ENCODE assay signal across 2 cellular contexts in the genomic region with DNA sequence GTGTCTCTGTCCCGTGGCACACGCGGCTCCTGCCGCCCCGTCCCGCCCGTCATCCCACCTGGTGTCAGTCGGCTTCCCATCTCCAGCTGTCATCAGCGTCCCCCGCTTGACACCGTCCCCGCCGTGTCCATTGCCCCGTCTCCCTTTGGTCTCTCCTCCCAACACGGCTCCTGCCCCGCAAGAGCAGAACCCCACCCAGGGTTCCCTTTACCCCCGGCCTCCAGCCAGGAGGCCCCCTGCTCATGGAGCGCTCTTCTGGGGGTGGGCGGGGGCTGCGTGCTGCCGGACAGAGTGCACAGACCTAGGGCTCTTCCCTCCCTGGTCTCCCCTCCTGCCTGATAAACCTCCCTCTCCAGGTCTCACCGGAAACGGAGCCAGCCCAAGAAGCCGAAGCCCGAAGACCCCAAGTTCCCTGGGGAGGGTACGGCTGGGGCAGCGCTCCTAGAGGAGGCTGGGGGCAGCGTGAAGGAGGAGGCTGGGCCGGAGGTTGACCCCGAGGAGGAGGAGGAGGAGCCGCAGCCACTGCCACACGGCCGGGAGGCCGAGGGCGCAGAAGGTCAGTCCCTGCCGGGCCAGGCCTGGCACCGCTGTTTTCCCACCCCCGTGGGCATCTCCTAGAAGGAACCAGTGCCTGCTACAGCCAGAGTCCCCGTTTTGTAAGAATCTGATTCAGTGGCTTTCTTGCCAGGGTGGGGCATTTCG.
TF ChIP-seq lines count a peak whose summit lies in the region.

No MANE protein-coding gene starts in this region.

TF ChIP-seq in HepG2, 621 proteins besides CTCF, POLR2A, EP300 and RAD21:
- TF ChIP-seq POLR2G (IDR thresholded peaks at IDR 0.05; ENCODE audit: low read depth, low read length) (no peak), AGO2 (optimal IDR thresholded peaks at IDR 0.05; ENCODE audit: low read depth, low read length) (peak; percentile 56), PAF1 (CRISPR knock-in tag; IDR thresholded peaks at IDR 0.05) (no peak)

TF ChIP-seq in WTC11, 78 proteins besides CTCF, POLR2A, EP300 and RAD21:
- TF ChIP-seq, protein P1, sequence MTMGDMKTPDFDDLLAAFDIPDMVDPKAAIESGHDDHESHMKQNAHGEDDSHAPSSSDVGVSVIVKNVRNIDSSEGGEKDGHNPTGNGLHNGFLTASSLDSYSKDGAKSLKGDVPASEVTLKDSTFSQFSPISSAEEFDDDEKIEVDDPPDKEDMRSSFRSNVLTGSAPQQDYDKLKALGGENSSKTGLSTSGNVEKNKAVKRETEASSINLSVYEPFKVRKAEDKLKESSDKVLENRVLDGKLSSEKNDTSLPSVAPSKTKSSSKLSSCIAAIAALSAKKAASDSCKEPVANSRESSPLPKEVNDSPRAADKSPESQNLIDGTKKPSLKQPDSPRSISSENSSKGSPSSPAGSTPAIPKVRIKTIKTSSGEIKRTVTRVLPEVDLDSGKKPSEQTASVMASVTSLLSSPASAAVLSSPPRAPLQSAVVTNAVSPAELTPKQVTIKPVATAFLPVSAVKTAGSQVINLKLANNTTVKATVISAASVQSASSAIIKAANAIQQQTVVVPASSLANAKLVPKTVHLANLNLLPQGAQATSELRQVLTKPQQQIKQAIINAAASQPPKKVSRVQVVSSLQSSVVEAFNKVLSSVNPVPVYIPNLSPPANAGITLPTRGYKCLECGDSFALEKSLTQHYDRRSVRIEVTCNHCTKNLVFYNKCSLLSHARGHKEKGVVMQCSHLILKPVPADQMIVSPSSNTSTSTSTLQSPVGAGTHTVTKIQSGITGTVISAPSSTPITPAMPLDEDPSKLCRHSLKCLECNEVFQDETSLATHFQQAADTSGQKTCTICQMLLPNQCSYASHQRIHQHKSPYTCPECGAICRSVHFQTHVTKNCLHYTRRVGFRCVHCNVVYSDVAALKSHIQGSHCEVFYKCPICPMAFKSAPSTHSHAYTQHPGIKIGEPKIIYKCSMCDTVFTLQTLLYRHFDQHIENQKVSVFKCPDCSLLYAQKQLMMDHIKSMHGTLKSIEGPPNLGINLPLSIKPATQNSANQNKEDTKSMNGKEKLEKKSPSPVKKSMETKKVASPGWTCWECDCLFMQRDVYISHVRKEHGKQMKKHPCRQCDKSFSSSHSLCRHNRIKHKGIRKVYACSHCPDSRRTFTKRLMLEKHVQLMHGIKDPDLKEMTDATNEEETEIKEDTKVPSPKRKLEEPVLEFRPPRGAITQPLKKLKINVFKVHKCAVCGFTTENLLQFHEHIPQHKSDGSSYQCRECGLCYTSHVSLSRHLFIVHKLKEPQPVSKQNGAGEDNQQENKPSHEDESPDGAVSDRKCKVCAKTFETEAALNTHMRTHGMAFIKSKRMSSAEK (CRISPR knock-in tag; IDR thresholded peaks at IDR 0.05; ENCODE audit: borderline replicate concordance): no peak
- TF ChIP-seq, protein P2, sequence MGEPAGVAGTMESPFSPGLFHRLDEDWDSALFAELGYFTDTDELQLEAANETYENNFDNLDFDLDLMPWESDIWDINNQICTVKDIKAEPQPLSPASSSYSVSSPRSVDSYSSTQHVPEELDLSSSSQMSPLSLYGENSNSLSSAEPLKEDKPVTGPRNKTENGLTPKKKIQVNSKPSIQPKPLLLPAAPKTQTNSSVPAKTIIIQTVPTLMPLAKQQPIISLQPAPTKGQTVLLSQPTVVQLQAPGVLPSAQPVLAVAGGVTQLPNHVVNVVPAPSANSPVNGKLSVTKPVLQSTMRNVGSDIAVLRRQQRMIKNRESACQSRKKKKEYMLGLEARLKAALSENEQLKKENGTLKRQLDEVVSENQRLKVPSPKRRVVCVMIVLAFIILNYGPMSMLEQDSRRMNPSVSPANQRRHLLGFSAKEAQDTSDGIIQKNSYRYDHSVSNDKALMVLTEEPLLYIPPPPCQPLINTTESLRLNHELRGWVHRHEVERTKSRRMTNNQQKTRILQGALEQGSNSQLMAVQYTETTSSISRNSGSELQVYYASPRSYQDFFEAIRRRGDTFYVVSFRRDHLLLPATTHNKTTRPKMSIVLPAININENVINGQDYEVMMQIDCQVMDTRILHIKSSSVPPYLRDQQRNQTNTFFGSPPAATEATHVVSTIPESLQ (CRISPR knock-in tag; IDR thresholded peaks at IDR 0.05): no peak
- no peak for TF ChIP-seq SOX15 (CRISPR knock-in tag; IDR thresholded peaks at IDR 0.05)
